8 cellular contexts compared by ENCODE assay signal in the genomic region with DNA sequence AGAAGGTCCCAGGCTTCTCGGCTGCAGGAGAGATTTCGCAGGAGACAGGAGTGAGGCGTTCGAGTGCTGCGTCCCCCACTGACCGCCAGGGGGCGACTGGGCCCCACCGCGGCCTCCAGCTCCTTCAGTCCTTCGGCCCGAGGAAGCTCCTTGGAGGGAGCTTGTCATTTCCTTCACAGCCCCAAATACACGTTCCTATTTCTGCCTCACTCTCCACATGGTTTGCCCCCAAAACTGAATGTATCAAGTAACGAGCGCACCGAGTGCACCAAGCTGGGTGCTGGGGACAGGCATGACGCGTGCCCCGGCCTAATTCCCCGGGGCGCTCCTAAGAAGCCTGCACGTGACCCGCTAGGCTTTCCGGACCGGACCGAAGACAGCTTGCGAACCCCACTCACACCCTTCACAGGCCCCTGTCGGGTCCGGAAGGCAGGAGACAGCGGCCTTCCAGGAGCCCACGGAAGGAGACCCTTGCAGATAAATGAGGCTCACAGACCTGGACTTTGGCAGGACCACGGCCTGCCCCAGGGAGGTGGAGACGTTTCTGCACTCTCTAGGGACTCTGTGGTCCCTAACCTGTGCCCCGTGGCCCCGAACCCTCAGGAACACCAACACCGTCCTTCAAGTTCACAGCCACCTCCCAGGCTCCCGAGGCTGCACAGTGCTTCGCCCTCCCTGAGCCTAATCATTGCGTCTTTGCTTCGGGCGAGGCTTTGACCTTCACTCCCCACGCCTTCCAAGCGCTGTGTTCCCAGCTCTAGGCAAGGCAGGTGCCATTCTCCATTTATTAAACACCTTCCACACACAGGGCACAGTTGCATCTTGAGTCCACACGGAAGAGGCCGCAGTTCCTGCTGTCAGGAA. TPM values are rescaled to one million over a fixed set of nuclear protein-coding genes. Genes with fewer than 3 reads are reported as not detected.
DNase-seq lines count a peak whose midpoint lies in the region; ATAC-seq and TF ChIP-seq lines count a peak whose summit lies in the region.

No MANE protein-coding gene starts in this region.

- peaks cover 31% of the 10 kb centered on the region for H3K27me3 Mint-ChIP-seq in progenitor cell of endocrine pancreas

- H3K27ac ChIP-seq in left ventricle myocardium inferior (replicated peaks): no peak overlapping the region

- intact Hi-C loops in left ventricle myocardium inferior (cut with micrococcal nuclease): no loop called here

- H3K36me3 ChIP-seq in left ventricle myocardium inferior: no peaks in the 10 kb centered on the region

- H3K9me3 ChIP-seq in left ventricle myocardium inferior (replicated peaks): no peaks in the 10 kb centered on the region

- peak; percentile 90 for TF ChIP-seq CTCF in left ventricle myocardium inferior (IDR thresholded peaks at IDR 0.05; ENCODE audit: borderline replicate concordance)
- peak; percentile 92 for TF ChIP-seq CTCF in progenitor cell of endocrine pancreas (IDR thresholded peaks at IDR 0.05; ENCODE audit: unreplicated experiment)

- no peaks in the 10 kb centered on the region for H3K36me3 Mint-ChIP-seq in activated naive CD4-positive, alpha-beta T cell treated with anti-CD3 and anti-CD28 coated beads, Interleukin-2, amount 50 U/mL, for 72 hours
- no peaks in the 10 kb centered on the region for H3K36me3 Mint-ChIP-seq in progenitor cell of endocrine pancreas (ENCODE audit: insufficient read depth)

- H3K4me3 ChIP-seq in left ventricle myocardium inferior: peak overlapping the region; percentile 43

- no peaks in the 10 kb centered on the region for H3K9me3 Mint-ChIP-seq in activated naive CD4-positive, alpha-beta T cell treated with anti-CD3 and anti-CD28 coated beads, Interleukin-2, amount 50 U/mL, for 72 hours
- no peaks in the 10 kb centered on the region for H3K9me3 Mint-ChIP-seq in progenitor cell of endocrine pancreas (ENCODE audit: low read depth)

- peak; percentile 86 for ATAC-seq in HG02885 (IDR thresholded peaks at IDR 0.05; ENCODE audit: poor library complexity, unreplicated experiment)
- ATAC-seq in activated naive CD4-positive, alpha-beta T cell treated with anti-CD3 and anti-CD28 coated beads, Interleukin-2, amount 50 U/mL, for 72 hours: peak; percentile 83 to 86
- ATAC-seq in GM19035 (IDR thresholded peaks at IDR 0.05; ENCODE audit: unreplicated experiment): no peak

- DNase-seq in DMS79 treated with DMSO at 0.1 percent for 48 hours (lab: John Stamatoyannopoulos, UW) (peak; percentile 9), DMS79 (lab: John Stamatoyannopoulos, UW) (no peak), OCI-M1 (lab: John Stamatoyannopoulos, UW) (peak; percentile 71), left ventricle myocardium inferior (peak; percentile 61), progenitor cell of endocrine pancreas (ENCODE audit: low spot score, unreplicated experiment) (peak; percentile 45)
- DNase-seq in activated naive CD4-positive, alpha-beta T cell treated with anti-CD3 and anti-CD28 coated beads, Interleukin-2, amount 50 U/mL, for 72 hours (ENCODE audit: low spot score in 2 of 2): peak; percentile 57 to 68

- peaks cover 7% of the 10 kb centered on the region for H3K27me3 ChIP-seq in left ventricle myocardium inferior (ENCODE audit: low read depth)

- H3K4me1 ChIP-seq in left ventricle myocardium inferior: peaks cover 40% of the 10 kb centered on the region

- no peak overlapping the region for H3K4me3 Mint-ChIP-seq in progenitor cell of endocrine pancreas (ENCODE audit: low read depth)

- no peak overlapping the region for H3K27ac Mint-ChIP-seq in activated naive CD4-positive, alpha-beta T cell treated with anti-CD3 and anti-CD28 coated beads, Interleukin-2, amount 50 U/mL, for 72 hours
- H3K27ac Mint-ChIP-seq in progenitor cell of endocrine pancreas: no peak overlapping the region

- no peaks in the 10 kb centered on the region for H3K4me1 Mint-ChIP-seq in progenitor cell of endocrine pancreas (ENCODE audit: low read depth)

RNA-seq across cellular contexts. Expression of gene FAHD2A, which starts 13.0 kb away (rescaled TPM):
- 10 to 100 TPM; 31.0 to 39.8 TPM for total RNA-seq in activated naive CD4-positive, alpha-beta T cell treated with anti-CD3 and anti-CD28 coated beads, Interleukin-2, amount 50 U/mL, for 72 hours
- total RNA-seq in left ventricle myocardium inferior: 32.4 TPM
- total RNA-seq in progenitor cell of endocrine pancreas: 28.8 and 31.1 TPM in 2 replicates
